ENCODE assay signal across 15 cellular contexts in genomic region chr11:64201524-64201923, GRCh38.
"Had no signal": no experiment of that assay in that cellular context is flagged by ENCODE, and none has a peak within 500 bp of the region (broad histone marks: within the 10 kb centered on the region; RNA-seq: fewer than 3 reads in every experiment).

No MANE protein-coding gene starts in this region.

- H3K27me3 Mint-ChIP-seq: central memory CD8-positive, alpha-beta T cell; effector memory CD8-positive, alpha-beta T cell had no signal

- H3K27ac Mint-ChIP-seq: effector memory CD8-positive, alpha-beta T cell; nephron; stimulated activated effector memory CD8-positive, alpha-beta T cell treated with anti-CD3 and anti-CD28 coated beads, Interleukin-12 subunit alpha, Interleukin-12 subunit beta, amount 100 ng/mL, for 72 hours; T-helper 2 cell treated with Interferon-gamma antibody and Interleukin-4, amounts not matched to agents 5 μg/mL and 100 μg/mL, for 36 hours had no signal

- H3K4me3 ChIP-seq: prostate gland, right lobe of liver, thyroid gland had no signal

- H3K4me3 Mint-ChIP-seq: central memory CD8-positive, alpha-beta T cell; effector memory CD8-positive, alpha-beta T cell; nephron; stimulated activated effector memory CD8-positive, alpha-beta T cell treated with anti-CD3 and anti-CD28 coated beads, Interleukin-12 subunit alpha, Interleukin-12 subunit beta, amount 100 ng/mL, for 72 hours; T-helper 2 cell treated with Interferon-gamma antibody and Interleukin-4, amounts not matched to agents 5 μg/mL and 100 μg/mL, for 36 hours had no signal

- H3K27me3 ChIP-seq: right lobe of liver, thyroid gland had no signal

- H3K4me1 ChIP-seq: prostate gland, right lobe of liver had no signal

- DNase-seq: activated CD4-positive, alpha-beta T cell treated with anti-CD3 and anti-CD28 coated beads for 1 hour; activated CD8-positive, alpha-beta memory T cell treated with anti-CD3 and anti-CD28 coated beads for 24 hours; cortex of kidney; effector memory CD8-positive, alpha-beta T cell; erythroblast; hippocampal formation; mesendoderm; right lobe of liver; thyroid gland had no signal

- ATAC-seq: effector memory CD8-positive, alpha-beta T cell; stimulated activated effector memory CD8-positive, alpha-beta T cell treated with anti-CD3 and anti-CD28 coated beads, Interleukin-12 subunit alpha, Interleukin-12 subunit beta, amount 100 ng/mL, for 72 hours had no signal

- H3K36me3 Mint-ChIP-seq: stimulated activated effector memory CD8-positive, alpha-beta T cell treated with anti-CD3 and anti-CD28 coated beads, Interleukin-12 subunit alpha, Interleukin-12 subunit beta, amount 100 ng/mL, for 72 hours had no signal

- H3K9me3 Mint-ChIP-seq: central memory CD8-positive, alpha-beta T cell; effector memory CD8-positive, alpha-beta T cell; nephron; stimulated activated effector memory CD8-positive, alpha-beta T cell treated with anti-CD3 and anti-CD28 coated beads, Interleukin-12 subunit alpha, Interleukin-12 subunit beta, amount 100 ng/mL, for 72 hours; T-helper 2 cell treated with Interferon-gamma antibody and Interleukin-4, amounts not matched to agents 5 μg/mL and 100 μg/mL, for 36 hours had no signal

- H3K9me3 ChIP-seq: prostate gland, right lobe of liver, thyroid gland had no signal

- H3K27ac ChIP-seq: prostate gland, right lobe of liver, thyroid gland had no signal

- FAIRE-seq: urothelium cell line had no signal
